8 cellular contexts compared by ENCODE assay signal in the genomic region with DNA sequence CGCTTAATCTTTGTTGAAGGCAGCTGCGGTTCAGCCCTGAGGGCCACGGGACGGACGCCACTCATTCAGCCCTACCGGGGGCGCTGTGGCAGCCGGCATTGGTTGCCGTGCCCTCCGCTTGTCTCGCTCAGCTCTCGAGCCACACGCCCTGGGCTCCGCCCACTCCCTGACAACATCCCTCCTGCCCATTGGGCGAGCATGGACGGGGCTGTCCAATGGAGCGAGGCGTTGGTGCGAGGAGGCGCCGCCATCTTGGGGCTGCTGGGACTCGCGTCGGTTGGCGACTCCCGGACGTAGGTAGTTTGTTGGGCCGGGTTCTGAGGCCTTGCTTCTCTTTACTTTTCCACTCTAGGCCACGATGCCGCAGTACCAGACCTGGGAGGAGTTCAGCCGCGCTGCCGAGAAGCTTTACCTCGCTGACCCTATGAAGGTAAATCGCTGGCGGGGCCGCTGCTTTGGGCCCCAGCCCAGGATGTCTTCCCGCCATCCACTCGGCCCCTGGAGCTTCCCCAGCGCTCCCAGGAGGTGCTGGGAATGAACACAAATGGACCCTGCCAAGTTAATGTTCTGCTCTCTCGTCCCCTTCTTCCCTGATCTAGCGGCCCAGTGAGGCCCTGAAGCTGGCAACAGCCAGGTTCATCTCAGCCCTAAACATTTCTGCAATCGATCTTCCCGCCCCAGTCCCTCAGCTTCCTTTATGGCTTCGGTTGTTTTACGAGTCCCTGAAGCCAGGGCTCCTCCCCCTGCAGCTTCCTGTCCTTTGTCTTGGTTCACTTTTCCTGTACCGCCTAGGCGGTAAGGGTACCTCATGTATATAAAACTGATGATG.
A peak's percentile ranks its signal among the peaks of the same experiment; 100 is the strongest.
DNase-seq lines count a peak whose midpoint lies in the region; ATAC-seq lines count a peak whose summit lies in the region.

A gene with protein sequence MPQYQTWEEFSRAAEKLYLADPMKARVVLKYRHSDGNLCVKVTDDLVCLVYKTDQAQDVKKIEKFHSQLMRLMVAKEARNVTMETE (plus strand): TSS at position 244 of the 829 bp plus-strand sequence. CDS start 115 bp downstream, at position 359.

- peak; percentile 100 for ATAC-seq in GM19468 (IDR thresholded peaks at IDR 0.05; ENCODE audit: extremely low read depth, unreplicated experiment)
- peak; percentile 95 for ATAC-seq in effector memory CD8-positive, alpha-beta T cell (replicated peaks)

- no peaks in the 10 kb centered on the region for H3K9me3 Mint-ChIP-seq in effector memory CD8-positive, alpha-beta T cell

- H3K4me1 Mint-ChIP-seq in effector memory CD8-positive, alpha-beta T cell (ENCODE audit: low read depth in 2 of 2) = peaks cover 21 to 25% of the 10 kb centered on the region in 2 donors

- no peaks in the 10 kb centered on the region for H3K27me3 Mint-ChIP-seq in effector memory CD8-positive, alpha-beta T cell

- peaks cover 16% of the 10 kb centered on the region for H3K36me3 Mint-ChIP-seq in effector memory CD8-positive, alpha-beta T cell (ENCODE audit: insufficient read depth)

- DNase-seq in COLO829 (ENCODE audit: low spot score) (peak; percentile 94), HS-5 (ENCODE audit: low read depth) (peak; percentile 91), NK-92 (lab: John Stamatoyannopoulos, UW; ENCODE audit: unreplicated experiment) (peak; percentile 96), medulla oblongata (ENCODE audit: extremely low spot score) (peak; percentile 99)
- peak; percentile 98 for DNase-seq in activated CD8-positive, alpha-beta memory T cell treated with anti-CD3 and anti-CD28 coated beads for 24 hours
- DNase-seq in effector memory CD8-positive, alpha-beta T cell = peak; percentile 99
- peak; percentile 97 for DNase-seq in stimulated activated CD8-positive, alpha-beta memory T cell treated with anti-CD3 and anti-CD28 coated beads, Interleukin-12 subunit alpha, Interleukin-12 subunit beta, amount 100 ng/mL, for 1 hour (ENCODE audit: low read depth)

- H3K4me3 Mint-ChIP-seq in effector memory CD8-positive, alpha-beta T cell = no peak within 1 kb of the TSS

- H3K27ac Mint-ChIP-seq in effector memory CD8-positive, alpha-beta T cell = no peak within 1 kb of the TSS

Comparison
In these comparisons a context has a peak if more than half of its experiments do, and no peak if none do; other contexts are left out.
1. Peak in every context shown above with its lines: DNase-seq and ATAC-seq.